ENCODE assay signal across 8 cellular contexts in genomic region chr7:157271991-157272324, GRCh38.
A peak's percentile ranks its signal among the peaks of the same experiment; 100 is the strongest.
DNase-seq lines count a peak whose midpoint lies in the region; ATAC-seq and TF ChIP-seq lines count a peak whose summit lies in the region.

No MANE protein-coding gene starts in this region.

- no peak overlapping the region for H2AFZ ChIP-seq in MM.1S (ENCODE audit: low read length)

- no peak overlapping the region for H3K9ac ChIP-seq in MM.1S (ENCODE audit: low read length)

- H3K4me2 ChIP-seq in MM.1S (ENCODE audit: low read depth, low read length) = no peak overlapping the region

- no peaks in the 10 kb centered on the region for H3K9me3 ChIP-seq in CD8-positive, alpha-beta T cell (ENCODE audit: low read length)
- H3K9me3 ChIP-seq in ovary (no peaks in the 10 kb centered on the region), MM.1S (replicated peaks; ENCODE audit: insufficient read depth, low read length) (no peaks in the 10 kb centered on the region)

- H3K4me3 ChIP-seq in CD8-positive, alpha-beta T cell (ENCODE audit: low read depth, low read length) = no peak overlapping the region
- H3K4me3 ChIP-seq in ovary (no peak overlapping the region), MM.1S (ENCODE audit: low read length) (no peak overlapping the region)

- H3K27ac ChIP-seq in CD8-positive, alpha-beta T cell (ENCODE audit: low read depth, low read length) = no peak overlapping the region
- H3K27ac ChIP-seq in epithelial cell of prostate (peak overlapping the region; percentile 74), ovary (peak overlapping the region in 1 of 2 donors; percentile 61), MM.1S (ENCODE audit: low read length) (no peak overlapping the region)

- TF ChIP-seq POLR2A in ovary (IDR thresholded peaks at IDR 0.05) = no peak

- no peaks in the 10 kb centered on the region for H3K27me3 ChIP-seq in CD8-positive, alpha-beta T cell (ENCODE audit: insufficient read depth, low read length)
- H3K27me3 ChIP-seq in ovary (no peaks in the 10 kb centered on the region), MM.1S (replicated peaks; ENCODE audit: insufficient read depth, low read length) (peaks cover 2% of the 10 kb centered on the region; the same call in 1 of the 2 replicates)

- intact Hi-C loops in CD8-positive, alpha-beta T cell (cut with DNase I, micrococcal nuclease) = loop anchor here in 1 of 2 experiments (2.0 to 5.0 kb wide), 2 partner anchors 303 to 1475 kb away; no protein-coding TSS in a partner anchor
- intact Hi-C loops in ovary (cut with DNase I) = loop anchor here in 2 of 4 donors (5.0 to 10.0 kb wide), 2 partner anchors 297 to 300 kb away; no protein-coding TSS in a partner anchor

- no peak for DNase-seq in CD8-positive, alpha-beta T cell
- DNase-seq in NCI-H2029 treated with DMSO at 0.1 percent for 48 hours (lab: John Stamatoyannopoulos, UW) (peak; percentile 4), epithelial cell of prostate (ENCODE audit: low read depth, low spot score) (peak; percentile 87), ovary (peak; percentile 65 to 85 (median 76)), MM.1S (no peak), cerebellum (ENCODE audit: low spot score) (no peak)

- no peak for ATAC-seq in CD8-positive, alpha-beta T cell
- ATAC-seq in HG02678 (IDR thresholded peaks at IDR 0.05; ENCODE audit: unreplicated experiment) (no peak), GM18502 (IDR thresholded peaks at IDR 0.05; ENCODE audit: poor library complexity, unreplicated experiment) (no peak)

- 9 to 16% (median 9%) methylated on average over 9 of the region's 9 CpGs for WGBS in ovary, 3 donors

- H3K27ac Mint-ChIP-seq in CD8-positive, alpha-beta T cell = peak overlapping the region; percentile 42

- POLR2A ChIA-PET in CD8-positive, alpha-beta T cell (lab: Charles Lee) = no interaction called here

- H3K4me1 Mint-ChIP-seq in CD8-positive, alpha-beta T cell (ENCODE audit: low read depth) = peaks cover 15% of the 10 kb centered on the region

- TF ChIP-seq CTCF in CD8-positive, alpha-beta T cell (IDR thresholded peaks at IDR 0.05) = no peak
- TF ChIP-seq CTCF in ovary (IDR thresholded peaks at IDR 0.05) (no peak), MM.1S (IDR thresholded peaks at IDR 0.05; ENCODE audit: low read length) (no peak)

- peaks cover 14% of the 10 kb centered on the region for H3K36me3 ChIP-seq in CD8-positive, alpha-beta T cell (ENCODE audit: insufficient read depth, low read length)
- H3K36me3 ChIP-seq in ovary (no peaks in the 10 kb centered on the region), MM.1S (replicated peaks; ENCODE audit: insufficient read depth, low read length) (peaks cover 11% of the 10 kb centered on the region; the same call in 1 of the 2 replicates)

- H3K9me2 ChIP-seq in MM.1S (replicated peaks; ENCODE audit: insufficient read depth, low read length) = no peaks in the 10 kb centered on the region

- no peak for TF ChIP-seq EP300 in ovary (IDR thresholded peaks at IDR 0.05)

- no peaks in the 10 kb centered on the region for H4K20me1 ChIP-seq in MM.1S (ENCODE audit: insufficient read depth, low read length)

- no peaks in the 10 kb centered on the region for H3K9me3 Mint-ChIP-seq in CD8-positive, alpha-beta T cell

- no peaks in the 10 kb centered on the region for H3K27me3 Mint-ChIP-seq in CD8-positive, alpha-beta T cell (ENCODE audit: low read depth)

- no peaks in the 10 kb centered on the region for H3K79me2 ChIP-seq in MM.1S (ENCODE audit: low read length)

- H3F3A ChIP-seq in MM.1S (ENCODE audit: insufficient read depth, low read length) = peaks cover 9% of the 10 kb centered on the region; the same call in 1 of the 2 replicates

- H3K36me3 Mint-ChIP-seq in CD8-positive, alpha-beta T cell = peaks cover 40% of the 10 kb centered on the region

- no peak overlapping the region for H3K4me3 Mint-ChIP-seq in CD8-positive, alpha-beta T cell

- peaks cover 12% of the 10 kb centered on the region for H3K4me1 ChIP-seq in CD8-positive, alpha-beta T cell (ENCODE audit: insufficient read depth, low read length)
- H3K4me1 ChIP-seq in ovary (ENCODE audit: insufficient read depth) (peaks cover 6% of the 10 kb centered on the region), MM.1S (ENCODE audit: low read length) (no peaks in the 10 kb centered on the region)

- CTCF ChIA-PET in CD8-positive, alpha-beta T cell (lab: Charles Lee) = interaction anchor here (0.6 to 4.5 kb wide), 3 partner anchors 11 to 70 kb away, joined by 3 to 15 read pairs (median 5); no protein-coding TSS in a partner anchor

Comparison
In these comparisons a context has a peak if more than half of its experiments do, and no peak if none do; other contexts are left out.
1. DNase-seq: peak in NCI-H2029 treated with DMSO at 0.1 percent for 48 hours (single experiment), epithelial cell of prostate (single experiment) and ovary (5 of 5); none in CD8-positive, alpha-beta T cell (0 of 7), MM.1S (single experiment) and cerebellum (single experiment).